ENCODE assay signal across 10 cellular contexts in the genomic region with DNA sequence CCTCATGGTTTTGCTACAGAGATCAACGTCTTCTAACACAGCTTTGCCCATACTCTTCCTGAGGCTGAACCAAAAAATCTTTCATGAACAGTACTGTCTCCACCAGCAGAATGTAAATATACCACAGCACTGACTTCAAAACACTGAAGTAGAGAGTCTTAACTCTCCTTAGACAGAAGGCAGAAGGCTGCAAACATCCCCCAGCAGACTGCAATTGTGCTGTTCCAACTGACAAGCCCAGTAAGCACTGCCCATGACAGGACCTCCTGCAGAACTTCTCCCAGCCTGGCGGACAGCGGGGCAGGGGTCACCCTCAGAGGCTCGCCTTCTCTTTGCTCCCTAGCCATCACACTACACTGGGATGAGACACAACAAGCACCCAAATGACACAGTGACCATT.
A peak's percentile ranks its signal among the peaks of the same experiment; 100 is the strongest.
DNase-seq lines count a peak whose midpoint lies in the region; ATAC-seq and TF ChIP-seq lines count a peak whose summit lies in the region.
"Had no signal": no experiment of that assay in that cellular context is flagged by ENCODE, and none has a peak within 500 bp of the region (broad histone marks: within the 10 kb centered on the region; RNA-seq: fewer than 3 reads in every experiment).

No MANE protein-coding gene starts in this region.

- H3K4me2 ChIP-seq in SK-N-SH (peak overlapping the region; percentile 68; the same call in 1 of the 2 replicates), mesendoderm (ENCODE audit: low read length) (no peak overlapping the region)

- no peak overlapping the region for H3K4me3 Mint-ChIP-seq in CD8-positive, alpha-beta memory T cell
- H3K4me3 Mint-ChIP-seq in activated CD4-positive, alpha-beta T cell treated with anti-CD3 and anti-CD28 coated beads, Interleukin-2, amount 10 ng/mL, durations not matched to agents 24 days and 14 days = no peak overlapping the region

- intact Hi-C loops in activated CD4-positive, alpha-beta T cell treated with anti-CD3 and anti-CD28 coated beads, Interleukin-2, amount 10 ng/mL, durations not matched to agents 24 days and 14 days (cut with micrococcal nuclease) = no loop called here

- H2AFZ ChIP-seq in SK-N-SH (ENCODE audit: low read depth) = no peak overlapping the region

- H3K23ac ChIP-seq in mesendoderm (ENCODE audit: low read length) = no peak overlapping the region

- peaks cover 23 to 33% (median 24%) of the 10 kb centered on the region in 3 donors for H3K4me1 Mint-ChIP-seq in CD8-positive, alpha-beta memory T cell
- peaks cover 35% of the 10 kb centered on the region for H3K4me1 Mint-ChIP-seq in activated CD4-positive, alpha-beta T cell treated with anti-CD3 and anti-CD28 coated beads, Interleukin-2, amount 10 ng/mL, durations not matched to agents 24 days and 14 days

- peaks cover 11% of the 10 kb centered on the region for H3F3A ChIP-seq in SK-N-SH (replicated peaks; ENCODE audit: insufficient read depth)

- H3K9ac ChIP-seq in SK-N-SH = no peak overlapping the region
- H3K9ac ChIP-seq in mesendoderm (ENCODE audit: low read length) = no peak overlapping the region
- H3K9ac ChIP-seq in stomach smooth muscle (ENCODE audit: low read length in 2 of 2) = peak overlapping the region; percentile 34 to 62

- 73% methylated on average over 1 of the region's 4 CpGs for WGBS in SK-N-SH (ENCODE audit: low lambda C conversion rate)
- no CpG with 5 or more reads among the region's 4 CpGs for WGBS in mesendoderm (ENCODE audit: extremely low coverage, insufficient coverage, low lambda C conversion rate)

- H3K4me3 ChIP-seq in SK-N-SH (ENCODE audit: low read depth in 2 of 2, low read length in 1 of 2) = no peak overlapping the region
- H3K4me3 ChIP-seq in mesendoderm (ENCODE audit: low read length) = no peak overlapping the region
- peak overlapping the region; percentile 47 to 74 for H3K4me3 ChIP-seq in stomach smooth muscle (ENCODE audit: low read length in 2 of 2)
- no peak overlapping the region for H3K4me3 ChIP-seq in CD8-positive, alpha-beta memory T cell (ENCODE audit: low read length)

- ATAC-seq in esophagus mucosa = peak; percentile 10

- H3K36me3 ChIP-seq in SK-N-SH (replicated peaks in 1 of 2; ENCODE audit: control insufficient read depth in 1 of 2, insufficient read depth in 2 of 2, low read length in 1 of 2) (no peaks in the 10 kb centered on the region), mesendoderm (ENCODE audit: control insufficient read depth, insufficient read depth, low read length) (no peaks in the 10 kb centered on the region), stomach smooth muscle (ENCODE audit: control insufficient read depth in 2 of 2, insufficient read depth in 2 of 2, low read length in 2 of 2) (no peaks in the 10 kb centered on the region)
- H3K36me3 ChIP-seq in CD8-positive, alpha-beta memory T cell (ENCODE audit: insufficient read depth, low read length) = no peaks in the 10 kb centered on the region

- H3K9me3 Mint-ChIP-seq in CD8-positive, alpha-beta memory T cell = no peaks in the 10 kb centered on the region
- H3K9me3 Mint-ChIP-seq in activated CD4-positive, alpha-beta T cell treated with anti-CD3 and anti-CD28 coated beads, Interleukin-2, amount 10 ng/mL, durations not matched to agents 24 days and 14 days = peaks cover 3% of the 10 kb centered on the region

- no peak overlapping the region for H2BK5ac ChIP-seq in mesendoderm (ENCODE audit: low read length)

- H2BK15ac ChIP-seq in mesendoderm (replicated peaks; ENCODE audit: low read depth) = no peak overlapping the region

- H2BK120ac ChIP-seq in mesendoderm (ENCODE audit: low read depth, low read length) = no peak overlapping the region

- H3K36me3 Mint-ChIP-seq in CD8-positive, alpha-beta memory T cell = peaks cover 0 to 4% (median 0%) of the 10 kb centered on the region in 3 donors
- H3K36me3 Mint-ChIP-seq in activated CD4-positive, alpha-beta T cell treated with anti-CD3 and anti-CD28 coated beads, Interleukin-2, amount 10 ng/mL, durations not matched to agents 24 days and 14 days (ENCODE audit: low read depth) = peaks cover 9% of the 10 kb centered on the region

- no peak overlapping the region for H3K27ac Mint-ChIP-seq in CD8-positive, alpha-beta memory T cell
- no peak overlapping the region for H3K27ac Mint-ChIP-seq in activated CD4-positive, alpha-beta T cell treated with anti-CD3 and anti-CD28 coated beads, Interleukin-2, amount 10 ng/mL, durations not matched to agents 24 days and 14 days

- H3K27me3 ChIP-seq in SK-N-SH (ENCODE audit: insufficient read depth) = no peaks in the 10 kb centered on the region
- no peaks in the 10 kb centered on the region for H3K27me3 ChIP-seq in mesendoderm (ENCODE audit: insufficient read depth, low read length, poor library complexity)
- H3K27me3 ChIP-seq in stomach smooth muscle (ENCODE audit: control insufficient read depth in 1 of 2, insufficient read depth in 2 of 2, low read length in 2 of 2) = no peaks in the 10 kb centered on the region
- no peaks in the 10 kb centered on the region for H3K27me3 ChIP-seq in CD8-positive, alpha-beta memory T cell (ENCODE audit: insufficient read depth, low read length, poor library complexity, severe bottlenecking)

- no peak overlapping the region for H3K4ac ChIP-seq in mesendoderm (ENCODE audit: low read depth, low read length)

- peaks cover 16% of the 10 kb centered on the region for H3K79me1 ChIP-seq in mesendoderm (ENCODE audit: low read length)

- H4K5ac ChIP-seq in mesendoderm (ENCODE audit: low read length) = no peak overlapping the region

- H3K4me1 ChIP-seq in SK-N-SH (ENCODE audit: control insufficient read depth in 1 of 2, insufficient read depth in 2 of 2, low read depth in 1 of 2, low read length in 1 of 2) = peaks cover 34 to 52% of the 10 kb centered on the region in 2 experiments; a peak in 3 of 4 replicates
- H3K4me1 ChIP-seq in mesendoderm (ENCODE audit: control insufficient read depth, low read depth, low read length) = peaks cover 2% of the 10 kb centered on the region
- H3K4me1 ChIP-seq in stomach smooth muscle (ENCODE audit: control insufficient read depth, insufficient read depth, low read length) = peaks cover 32% of the 10 kb centered on the region
- H3K4me1 ChIP-seq in CD8-positive, alpha-beta memory T cell (ENCODE audit: insufficient read depth, low read length) = peaks cover 19% of the 10 kb centered on the region

- POLR2A ChIA-PET in SK-N-SH (lab: Yijun Ruan, JAX) = no interaction called here
- POLR2A ChIA-PET in CD8-positive, alpha-beta memory T cell (lab: Charles Lee) = no interaction called here
- POLR2A ChIA-PET in RWPE1 (lab: Yijun Ruan, JAX; ENCODE audit: low non-redundant PET) = no interaction called here

- H2AK5ac ChIP-seq in mesendoderm (ENCODE audit: low read length) = no peak overlapping the region

- CTCF ChIA-PET in SK-N-SH (lab: Yijun Ruan, JAX) = interaction anchor here (0.8 to 2.8 kb wide), 16 partner anchors 9 to 250 kb away, joined by 3 to 18 read pairs (median 4); no protein-coding TSS in a partner anchor
- CTCF ChIA-PET in CD8-positive, alpha-beta memory T cell (lab: Charles Lee) = no interaction called here
- CTCF ChIA-PET in RWPE1 (lab: Yijun Ruan, JAX) = interaction anchor here (0.6 kb wide), 1 partner anchor 44 kb away, joined by 3 read pairs; no protein-coding TSS in a partner anchor

- DNase-seq in SK-N-SH = peak; percentile 21
- DNase-seq in mesendoderm = no peak
- no peak for DNase-seq in CD8-positive, alpha-beta memory T cell
- DNase-seq in germinal center (ENCODE audit: low spot score) = no peak
- no peak for DNase-seq in RWPE1 (ENCODE audit: low spot score)
- no peak for DNase-seq in activated CD4-positive, alpha-beta T cell treated with anti-CD3 and anti-CD28 coated beads, Interleukin-2, amount 10 ng/mL, durations not matched to agents 24 days and 14 days
- DNase-seq: DMS79; stimulated activated CD4-positive, alpha-beta T cell treated with anti-CD3 and anti-CD28 coated beads, Interleukin-4, amount 100 ng/mL, for 24 hours had no signal

- TF ChIP-seq EP300 in SK-N-SH (IDR thresholded peaks at IDR 0.05; ENCODE audit: borderline replicate concordance in 1 of 2, low read depth in 1 of 2, low read length in 1 of 2) = no peak

- TF ChIP-seq CTCF in SK-N-SH (IDR thresholded peaks at IDR 0.05) (no peak), RWPE1 (conservative IDR thresholded peaks at IDR 0.05; ENCODE audit: low read depth) (no peak)

- peaks cover 16% of the 10 kb centered on the region for H3K79me2 ChIP-seq in SK-N-SH (ENCODE audit: insufficient read depth)
- peaks cover 32% of the 10 kb centered on the region for H3K79me2 ChIP-seq in mesendoderm (ENCODE audit: control insufficient read depth, insufficient read depth, low read length)

- H3K27ac ChIP-seq in SK-N-SH (ENCODE audit: low read depth in 2 of 2, low read length in 1 of 2) (peak overlapping the region; percentile 78 to 82; a peak in 3 of 4 replicates), mesendoderm (ENCODE audit: low read depth, low read length) (no peak overlapping the region), stomach smooth muscle (ENCODE audit: low read length) (peak overlapping the region; percentile 79), RWPE1 (no peak overlapping the region)
- H3K27ac ChIP-seq in CD8-positive, alpha-beta memory T cell (ENCODE audit: low read depth, low read length) = no peak overlapping the region

- H3K9me2 ChIP-seq in SK-N-SH = no peaks in the 10 kb centered on the region

- H3K9me3 ChIP-seq in SK-N-SH (no peaks in the 10 kb centered on the region), stomach smooth muscle (ENCODE audit: control insufficient read depth in 2 of 2, low read length in 2 of 2) (no peaks in the 10 kb centered on the region)
- no peaks in the 10 kb centered on the region for H3K9me3 ChIP-seq in CD8-positive, alpha-beta memory T cell (ENCODE audit: low read length)

- no peaks in the 10 kb centered on the region for H3K27me3 Mint-ChIP-seq in CD8-positive, alpha-beta memory T cell
- H3K27me3 Mint-ChIP-seq in activated CD4-positive, alpha-beta T cell treated with anti-CD3 and anti-CD28 coated beads, Interleukin-2, amount 10 ng/mL, durations not matched to agents 24 days and 14 days = no peaks in the 10 kb centered on the region

- H4K20me1 ChIP-seq in SK-N-SH (ENCODE audit: insufficient read depth) = peaks cover 4% of the 10 kb centered on the region; the same call in 1 of the 2 replicates

- H3K18ac ChIP-seq in mesendoderm (ENCODE audit: low read length) = no peak overlapping the region

- no peak for TF ChIP-seq RAD21 in SK-N-SH (IDR thresholded peaks at IDR 0.05; ENCODE audit: low read length)

- no peak overlapping the region for H4K8ac ChIP-seq in mesendoderm (ENCODE audit: low read depth, low read length)

- peak overlapping the region; percentile 52 for H3K56ac ChIP-seq in mesendoderm (ENCODE audit: low read length)

TF ChIP-seq in SK-N-SH, 30 proteins besides CTCF, POLR2A, EP300 and RAD21 (continues in another document):
- TF ChIP-seq SIN3A (IDR thresholded peaks at IDR 0.05; ENCODE audit: borderline replicate concordance, low read depth, low read length) (no peak), MXI1 (IDR thresholded peaks at IDR 0.05; ENCODE audit: low read depth, low read length) (no peak)

Comparison
In these comparisons a context has a peak if more than half of its experiments do, and no peak if none do; other contexts are left out.
1. H3K27ac ChIP-seq: peak in SK-N-SH (2 of 2) and stomach smooth muscle (single experiment); none in mesendoderm (single experiment), CD8-positive, alpha-beta memory T cell (single experiment) and RWPE1 (single experiment).
2. H3K4me3 ChIP-seq: peak in stomach smooth muscle (2 of 2); none in SK-N-SH (0 of 2), mesendoderm (single experiment) and CD8-positive, alpha-beta memory T cell (single experiment).
3. H3K9ac ChIP-seq: peak in stomach smooth muscle (2 of 2); none in SK-N-SH (single experiment) and mesendoderm (single experiment).